ENCODE assay signal across 1 cellular context in genomic region chr1:110151175-110151715, GRCh38.
TF ChIP-seq lines count a peak whose summit lies in the region.

No MANE protein-coding gene starts in this region.

TF ChIP-seq in HepG2, 621 proteins besides CTCF, POLR2A, EP300 and RAD21:
- TF ChIP-seq HDAC2 (CRISPR knock-in tag; IDR thresholded peaks at IDR 0.05) (no peak), ZNF207 (IDR thresholded peaks at IDR 0.05; ENCODE audit: borderline replicate concordance) (no peak), SMYD3 (CRISPR knock-in tag; IDR thresholded peaks at IDR 0.05) (no peak), HMGXB3 (CRISPR knock-in tag; IDR thresholded peaks at IDR 0.05; ENCODE audit: borderline replicate concordance) (no peak)
